In genomic region chr22:36238348-36239149, GRCh38 we compare ENCODE assay signal across 8 cellular contexts. TPM values are rescaled to one million over a fixed set of nuclear protein-coding genes. Genes with fewer than 3 reads are reported as not detected.
DNase-seq lines count a peak whose midpoint lies in the region; ATAC-seq and TF ChIP-seq lines count a peak whose summit lies in the region.

No MANE protein-coding gene starts in this region.

- H3K79me2 ChIP-seq in OCI-LY1 (ENCODE audit: insufficient read depth, low read length): peaks cover 12% of the 10 kb centered on the region; the same call in 1 of the 2 replicates

- no peaks in the 10 kb centered on the region for H3K9me3 ChIP-seq in OCI-LY1 (ENCODE audit: low read length)
- no peaks in the 10 kb centered on the region for H3K9me3 ChIP-seq in mucosa of stomach (ENCODE audit: control insufficient read depth, low read length)

- DNase-seq in NCI-H146 (lab: John Stamatoyannopoulos, UW) (peak; percentile 17), NCI-H146 treated with DMSO at 0.1 percent for 48 hours (lab: John Stamatoyannopoulos, UW; ENCODE audit: unreplicated experiment) (no peak), dorsolateral prefrontal cortex (peak in 1 of 10 donors; percentile 42), T1000 (lab: John Stamatoyannopoulos, UW) (no peak), T-helper 9 cell (no peak)

- no peaks in the 10 kb centered on the region for H3K9me2 ChIP-seq in OCI-LY1 (ENCODE audit: low read depth, low read length)

- H3K9ac ChIP-seq in OCI-LY1 (ENCODE audit: low read length) (peak overlapping the region; percentile 97), mucosa of stomach (ENCODE audit: low read length) (peak overlapping the region; percentile 84)

- H4K20me1 ChIP-seq in OCI-LY1 (ENCODE audit: insufficient read depth, low read length): no peaks in the 10 kb centered on the region

- peak overlapping the region; percentile 98 for H3K4me3 ChIP-seq in OCI-LY1 (ENCODE audit: low read depth, low read length, poor library complexity, severe bottlenecking)
- peak overlapping the region; percentile 49 to 84 (median 72) for H3K4me3 ChIP-seq in dorsolateral prefrontal cortex
- H3K4me3 ChIP-seq in mucosa of stomach (ENCODE audit: low read length): peak overlapping the region; percentile 77

- intact Hi-C loops in dorsolateral prefrontal cortex (cut with DNase I): loop anchor here in 1 of 2 donors (5.0 kb wide), 2 partner anchors 41 to 44 kb away; no protein-coding TSS in a partner anchor

- H3F3A ChIP-seq in OCI-LY1 (ENCODE audit: insufficient read depth, low read length): no peaks in the 10 kb centered on the region

- peak overlapping the region; percentile 97 for H3K4me2 ChIP-seq in OCI-LY1 (ENCODE audit: low read length)

- H3K36me3 ChIP-seq in OCI-LY1 (ENCODE audit: insufficient read depth, low read length) (peaks cover 20% of the 10 kb centered on the region), mucosa of stomach (ENCODE audit: control insufficient read depth, insufficient read depth, low read length) (no peaks in the 10 kb centered on the region)

- peak overlapping the region; percentile 83 for H3K27ac ChIP-seq in OCI-LY1 (ENCODE audit: low read depth, low read length, poor library complexity, severe bottlenecking)
- peak overlapping the region; percentile 71 to 95 (median 89) for H3K27ac ChIP-seq in dorsolateral prefrontal cortex

- TF ChIP-seq CTCF in OCI-LY1 (IDR thresholded peaks at IDR 0.05; ENCODE audit: low read length): no peak
- TF ChIP-seq CTCF in dorsolateral prefrontal cortex (IDR thresholded peaks at IDR 0.05 in 54 of 56, conservative IDR thresholded peaks at IDR 0.05 in 2 of 56; ENCODE audit: low read depth in 1 of 56, partially characterized antibody in 56 of 56): no peak

- no peak for ATAC-seq in GM19324 (IDR thresholded peaks at IDR 0.05; ENCODE audit: low FRiP score, unreplicated experiment)

- H2AFZ ChIP-seq in OCI-LY1 (ENCODE audit: low read length): no peak overlapping the region

- peaks cover 27% of the 10 kb centered on the region for H3K4me1 ChIP-seq in OCI-LY1 (ENCODE audit: insufficient read depth, low read length, severe bottlenecking)
- H3K4me1 ChIP-seq in mucosa of stomach (ENCODE audit: control insufficient read depth, insufficient read depth, low read length): peaks cover 35% of the 10 kb centered on the region

- no peaks in the 10 kb centered on the region for H3K27me3 ChIP-seq in OCI-LY1 (ENCODE audit: insufficient read depth, low read length)
- H3K27me3 ChIP-seq in dorsolateral prefrontal cortex: no peaks in the 10 kb centered on the region
- H3K27me3 ChIP-seq in mucosa of stomach (ENCODE audit: control insufficient read depth, insufficient read depth, low read length): no peaks in the 10 kb centered on the region

RNA-seq across cellular contexts. Expression of gene APOL2, which starts 0.8 kb away (rescaled TPM):
- 100 to 1,000 TPM in 62 of 120 experiments, 10 to 100 TPM in 58; 41.2 to 167 (median 101) TPM for total RNA-seq in dorsolateral prefrontal cortex

RNA-seq across cellular contexts. Expression of gene APOL1, which starts 14.4 kb away (rescaled TPM):
- total RNA-seq in dorsolateral prefrontal cortex: 10 to 100 TPM in 24 of 120 experiments, 1 to 10 TPM in 96; 2.7 to 21.4 (median 7.3) TPM

RNA-seq across cellular contexts. Expression of gene APOL4, which starts 36.9 kb away (rescaled TPM):
- total RNA-seq in dorsolateral prefrontal cortex: 10 to 100 TPM in 7 of 120 experiments, 1 to 10 TPM in 68, under 1 TPM in 42, not detected in 3; 0.15 to 24.1 (median 1.5) TPM
